ENCODE assay signal across 8 cellular contexts in the genomic region with DNA sequence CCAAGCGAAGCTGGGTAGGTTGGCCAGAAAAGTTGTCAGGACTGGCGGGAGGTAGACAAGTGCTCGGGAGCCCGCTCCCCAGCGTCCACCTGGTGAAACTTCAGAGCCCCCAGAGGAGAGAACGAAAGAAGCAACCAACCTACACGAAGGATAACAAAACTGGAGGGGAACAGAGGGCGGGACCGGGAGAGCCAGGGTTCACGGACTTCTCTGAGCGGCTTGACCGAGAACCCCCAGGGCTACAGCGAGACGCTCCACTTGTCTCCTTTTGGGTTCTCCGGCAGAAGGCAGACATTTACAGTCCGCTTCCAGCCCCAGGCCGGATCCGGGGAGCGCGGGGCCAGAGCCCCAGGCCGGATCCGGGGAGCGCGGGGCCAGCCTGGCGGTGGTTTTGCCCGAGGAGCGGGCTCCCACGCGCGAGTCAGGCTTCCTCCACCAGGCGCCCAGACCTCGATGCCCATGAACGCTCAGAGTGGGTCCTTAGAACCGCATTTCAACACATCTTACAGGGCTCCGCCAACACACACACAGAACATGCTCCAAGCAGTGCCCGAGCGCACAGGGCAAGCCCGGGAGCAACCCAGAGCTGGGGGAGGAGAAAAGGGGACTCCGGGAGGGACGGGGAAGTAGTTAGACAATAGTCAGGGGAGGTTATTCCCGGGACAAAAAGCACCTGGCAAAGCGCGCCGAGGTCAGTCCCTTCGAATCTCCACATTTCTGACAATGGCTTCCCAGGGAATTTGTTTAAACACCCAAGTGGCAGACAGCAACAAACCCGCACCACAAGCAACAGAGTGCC. TPM values are rescaled to one million over a fixed set of nuclear protein-coding genes. Genes with fewer than 3 reads are reported as not detected.
DNase-seq lines count a peak whose midpoint lies in the region; ATAC-seq, FAIRE-seq and TF ChIP-seq lines count a peak whose summit lies in the region.

No MANE protein-coding gene starts in this region.

- H3K23ac ChIP-seq in H1 (ENCODE audit: insufficient read length) (no peak overlapping the region), mesendoderm (ENCODE audit: low read length) (peak overlapping the region; percentile 48)

- TF ChIP-seq RAD21 in H1 (IDR thresholded peaks at IDR 0.05 in 1 of 2, conservative IDR thresholded peaks at IDR 0.05 in 1 of 2; ENCODE audit: low read depth in 2 of 2, low read length in 2 of 2) = peak; percentile 40 to 47; a peak in 3 of 4 replicates

- H4K91ac ChIP-seq in H1 (replicated peaks; ENCODE audit: insufficient read length, low read length) = peak overlapping the region; percentile 91

- 0 out of 2 replicates have a peak overlapping the region, but pooled peaks have one; percentile 38 for H2AFZ ChIP-seq in H1 (ENCODE audit: low read length)

- H3K9ac ChIP-seq in H1 (replicated peaks in 1 of 4; ENCODE audit: extremely low read depth in 1 of 4, low read depth in 3 of 4, low read length in 3 of 4) (peak overlapping the region; percentile 79 to 92 (median 90)), mesendoderm (ENCODE audit: low read length) (peak overlapping the region; percentile 93)

- peak overlapping the region; percentile 50 for H2BK120ac ChIP-seq in H1 (replicated peaks; ENCODE audit: low read depth, low read length)
- no peak overlapping the region for H2BK120ac ChIP-seq in mesendoderm (ENCODE audit: low read depth, low read length)

- intact Hi-C loops in A673 (cut with micrococcal nuclease; ENCODE audit: unreplicated experiment) = loop anchor here (5.0 to 10.0 kb wide), 5 partner anchors 82 to 735 kb away; no protein-coding TSS in a partner anchor

- no peak overlapping the region for H3K27ac Mint-ChIP-seq in activated CD4-positive, alpha-beta memory T cell treated with anti-CD3 and anti-CD28 coated beads, Interleukin-2, amount 10 ng/mL, durations not matched to agents 7 days and 5 days
- H3K27ac Mint-ChIP-seq in stimulated activated effector memory CD8-positive, alpha-beta T cell treated with anti-CD3 and anti-CD28 coated beads, Interleukin-12 subunit alpha, Interleukin-12 subunit beta, amount 100 ng/mL, for 72 hours = peak overlapping the region; percentile 61

- no peaks in the 10 kb centered on the region for H3K9me3 Mint-ChIP-seq in activated CD4-positive, alpha-beta memory T cell treated with anti-CD3 and anti-CD28 coated beads, Interleukin-2, amount 10 ng/mL, durations not matched to agents 7 days and 5 days
- H3K9me3 Mint-ChIP-seq in stimulated activated effector memory CD8-positive, alpha-beta T cell treated with anti-CD3 and anti-CD28 coated beads, Interleukin-12 subunit alpha, Interleukin-12 subunit beta, amount 100 ng/mL, for 72 hours = no peaks in the 10 kb centered on the region

- H2BK5ac ChIP-seq in H1 (ENCODE audit: low read depth, low read length) (peak overlapping the region; percentile 62; the same call in 1 of the 2 replicates), mesendoderm (ENCODE audit: low read length) (no peak overlapping the region)

- ATAC-seq in stimulated activated effector memory CD8-positive, alpha-beta T cell treated with anti-CD3 and anti-CD28 coated beads, Interleukin-12 subunit alpha, Interleukin-12 subunit beta, amount 100 ng/mL, for 72 hours = peak; percentile 44
- no peak for ATAC-seq in GM19351 (IDR thresholded peaks at IDR 0.05; ENCODE audit: unreplicated experiment)

- 0 out of 2 replicates have a peak, but pooled peaks have one; percentile 18 for TF ChIP-seq CTCF in A673 (conservative IDR thresholded peaks at IDR 0.05; ENCODE audit: low read depth, low read length)
- TF ChIP-seq CTCF in H1 (IDR thresholded peaks at IDR 0.05; ENCODE audit: control extremely low read depth in 1 of 3, insufficient read depth in 1 of 3, low read depth in 1 of 3, low read length in 3 of 3) = peak in 2 of 3 experiments; percentile 29 to 41; a peak in 2 of 4 replicates

- POLR2A ChIA-PET in A673 (lab: Charles Lee; ENCODE audit: low non-redundant PET) (no interaction called here), H1 (lab: Charles Lee; ENCODE audit: partially characterized antibody) (interaction anchor here (0.6 to 2.0 kb wide), 18 partner anchors 8 to 714 kb away, joined by 3 to 9 read pairs (median 3); no protein-coding TSS in a partner anchor)
- POLR2A ChIA-PET in activated CD4-positive, alpha-beta memory T cell treated with anti-CD3 and anti-CD28 coated beads, Interleukin-2, amount 10 ng/mL, durations not matched to agents 7 days and 5 days (lab: Charles Lee) = interaction anchor here (1.2 kb wide), 1 partner anchor 137 kb away, joined by 3 read pairs; no protein-coding TSS in a partner anchor

- peak; percentile 62 for DNase-seq in A673 (ENCODE audit: low spot score)
- DNase-seq in GM19238 (ENCODE audit: insufficient read length, low spot score) = peak; percentile 7
- DNase-seq in NCI-H1417 treated with DMSO at 0.1 percent for 48 hours (lab: John Stamatoyannopoulos, UW) = peak; percentile 13
- DNase-seq in activated CD4-positive, alpha-beta memory T cell treated with anti-CD3 and anti-CD28 coated beads, Interleukin-2, amount 10 ng/mL, durations not matched to agents 7 days and 5 days = peak; percentile 26
- peak in 1 of 2 experiments; percentile 69 for DNase-seq in H1 (ENCODE audit: low read depth in 1 of 2, low spot score in 2 of 2)
- peak; percentile 91 for DNase-seq in mesendoderm
- DNase-seq in stimulated activated effector memory CD8-positive, alpha-beta T cell treated with anti-CD3 and anti-CD28 coated beads, Interleukin-12 subunit alpha, Interleukin-12 subunit beta, amount 100 ng/mL, for 72 hours (ENCODE audit: low spot score in 2 of 2) = peak; percentile 12 to 68

- peak in 1 of 2 experiments; percentile 34; a peak in 2 of 3 replicates for TF ChIP-seq POLR2A in H1 (IDR thresholded peaks at IDR 0.05; ENCODE audit: control extremely low read depth in 1 of 2, low read depth in 2 of 2, low read length in 2 of 2)

- no peak overlapping the region; the same call in 1 of the 2 replicates for H2BK15ac ChIP-seq in H1 (ENCODE audit: low read length)
- no peak overlapping the region for H2BK15ac ChIP-seq in mesendoderm (replicated peaks; ENCODE audit: low read depth)

- peaks cover 4% of the 10 kb centered on the region; the same call in 1 of the 2 replicates for H3K79me1 ChIP-seq in H1 (ENCODE audit: low read depth, low read length)
- peaks cover 5% of the 10 kb centered on the region for H3K79me1 ChIP-seq in mesendoderm (ENCODE audit: low read length)

- H3K56ac ChIP-seq in H1 (replicated peaks; ENCODE audit: insufficient read length, low read depth, low read length) (peak overlapping the region; percentile 79), mesendoderm (ENCODE audit: low read length) (peak overlapping the region; percentile 93)

- peaks cover 22% of the 10 kb centered on the region for H3K4me1 Mint-ChIP-seq in activated CD4-positive, alpha-beta memory T cell treated with anti-CD3 and anti-CD28 coated beads, Interleukin-2, amount 10 ng/mL, durations not matched to agents 7 days and 5 days
- H3K4me1 Mint-ChIP-seq in stimulated activated effector memory CD8-positive, alpha-beta T cell treated with anti-CD3 and anti-CD28 coated beads, Interleukin-12 subunit alpha, Interleukin-12 subunit beta, amount 100 ng/mL, for 72 hours = peaks cover 21% of the 10 kb centered on the region

- peak; percentile 7 for FAIRE-seq in H1 (lab: Jason Lieb, UNC)

- H3K23me2 ChIP-seq in H1 (ENCODE audit: low read depth, low read length) = peaks cover 9% of the 10 kb centered on the region

- H3K4me3 ChIP-seq in A673 (ENCODE audit: low read depth, low read length, poor library complexity, severe bottlenecking) (peak overlapping the region; percentile 90), H1 (ENCODE audit: extremely low read depth in 1 of 4, insufficient read depth in 2 of 4, low read depth in 3 of 4, low read length in 4 of 4) (peak overlapping the region; percentile 88 to 96 (median 92)), mesendoderm (ENCODE audit: low read length) (peak overlapping the region; percentile 67)

- H3K4me2 ChIP-seq in H1 (ENCODE audit: insufficient read depth in 1 of 2, low read depth in 2 of 2, low read length in 2 of 2) (peak overlapping the region; percentile 95 to 99), mesendoderm (ENCODE audit: low read length) (peak overlapping the region; percentile 84)

- no peak overlapping the region for H2BK20ac ChIP-seq in H1 (ENCODE audit: low read length)

- H3K27me3 Mint-ChIP-seq in activated CD4-positive, alpha-beta memory T cell treated with anti-CD3 and anti-CD28 coated beads, Interleukin-2, amount 10 ng/mL, durations not matched to agents 7 days and 5 days = peaks cover 61% of the 10 kb centered on the region

- no peaks in the 10 kb centered on the region for H3K36me3 Mint-ChIP-seq in activated CD4-positive, alpha-beta memory T cell treated with anti-CD3 and anti-CD28 coated beads, Interleukin-2, amount 10 ng/mL, durations not matched to agents 7 days and 5 days (ENCODE audit: low read depth)
- no peaks in the 10 kb centered on the region for H3K36me3 Mint-ChIP-seq in stimulated activated effector memory CD8-positive, alpha-beta T cell treated with anti-CD3 and anti-CD28 coated beads, Interleukin-12 subunit alpha, Interleukin-12 subunit beta, amount 100 ng/mL, for 72 hours

- peak overlapping the region; percentile 73 for H3K4me3 Mint-ChIP-seq in activated CD4-positive, alpha-beta memory T cell treated with anti-CD3 and anti-CD28 coated beads, Interleukin-2, amount 10 ng/mL, durations not matched to agents 7 days and 5 days
- peak overlapping the region; percentile 90 for H3K4me3 Mint-ChIP-seq in stimulated activated effector memory CD8-positive, alpha-beta T cell treated with anti-CD3 and anti-CD28 coated beads, Interleukin-12 subunit alpha, Interleukin-12 subunit beta, amount 100 ng/mL, for 72 hours

- TF ChIP-seq EP300 in H1 (IDR thresholded peaks at IDR 0.05; ENCODE audit: borderline replicate concordance in 1 of 2, low read depth in 2 of 2, low read length in 2 of 2) = no peak

- CTCF ChIA-PET in A673 (lab: Charles Lee) (interaction anchor here (0.6 to 0.7 kb wide), 2 partner anchors 87 to 913 kb away, joined by 3 to 6 read pairs; no protein-coding TSS in a partner anchor), H1 (lab: Charles Lee; ENCODE audit: partially characterized antibody) (interaction anchor here (0.9 to 2.1 kb wide), 7 partner anchors 27 to 664 kb away, joined by 3 to 9 read pairs (median 3); no protein-coding TSS in a partner anchor)
- CTCF ChIA-PET in activated CD4-positive, alpha-beta memory T cell treated with anti-CD3 and anti-CD28 coated beads, Interleukin-2, amount 10 ng/mL, durations not matched to agents 7 days and 5 days (lab: Charles Lee) = interaction anchor here (1.1 to 1.6 kb wide), 3 partner anchors 16 to 663 kb away, joined by 3 to 5 read pairs (median 4); no protein-coding TSS in a partner anchor

- H4K20me1 ChIP-seq in H1 (replicated peaks in 1 of 2; ENCODE audit: control insufficient read depth in 1 of 2, insufficient read depth in 2 of 2, low read length in 2 of 2) = peaks cover 9 to 10% of the 10 kb centered on the region in 2 experiments

- no peaks in the 10 kb centered on the region for H3K27me3 ChIP-seq in A673 (replicated peaks; ENCODE audit: insufficient read depth, low read depth, low read length, poor library complexity)
- no peaks in the 10 kb centered on the region; a peak in 1 of 7 replicates for H3K27me3 ChIP-seq in H1 (replicated peaks in 1 of 4; ENCODE audit: control insufficient read depth in 3 of 4, extremely low read depth in 1 of 4, insufficient read depth in 3 of 4, low read length in 3 of 4)
- no peaks in the 10 kb centered on the region for H3K27me3 ChIP-seq in mesendoderm (ENCODE audit: insufficient read depth, low read length, poor library complexity)

- peak overlapping the region; percentile 84 for H3K4ac ChIP-seq in H1 (replicated peaks; ENCODE audit: insufficient read length, low read depth, low read length)
- peak overlapping the region; percentile 49 for H3K4ac ChIP-seq in mesendoderm (ENCODE audit: low read depth, low read length)

- no TSS peak for BruUV-seq in A673 (replicated peaks; lab: Mats Ljungman, UMichigan)

- H2AK5ac ChIP-seq in H1 (ENCODE audit: low read depth, low read length) (no peak overlapping the region), mesendoderm (ENCODE audit: low read length) (no peak overlapping the region)

- H3K79me2 ChIP-seq in H1 (ENCODE audit: control insufficient read depth in 1 of 2, insufficient read depth in 2 of 2, low read length in 2 of 2) = peaks cover 5 to 47% of the 10 kb centered on the region in 2 experiments; a peak in 3 of 4 replicates
- H3K79me2 ChIP-seq in mesendoderm (ENCODE audit: control insufficient read depth, insufficient read depth, low read length) = peaks cover 18% of the 10 kb centered on the region

- H3K4me1 ChIP-seq in A673 (ENCODE audit: insufficient read depth, low read length, poor library complexity, severe bottlenecking) (peaks cover 47% of the 10 kb centered on the region), H1 (replicated peaks in 1 of 4; ENCODE audit: control insufficient read depth in 3 of 4, insufficient read depth in 4 of 4, low read length in 3 of 4) (peaks cover 0 to 7% (median 3%) of the 10 kb centered on the region in 4 experiments; a peak in 3 of 7 replicates), mesendoderm (ENCODE audit: control insufficient read depth, low read depth, low read length) (no peaks in the 10 kb centered on the region)

- H4K5ac ChIP-seq in H1 (ENCODE audit: insufficient read length, low read depth, low read length) = peak overlapping the region; percentile 95
- H4K5ac ChIP-seq in mesendoderm (ENCODE audit: low read length) = no peak overlapping the region

- peak overlapping the region; percentile 96 for H3K27ac ChIP-seq in A673 (ENCODE audit: low read depth, low read length, poor library complexity, severe bottlenecking)
- H3K27ac ChIP-seq in H1 (ENCODE audit: low read depth, low read length) = peak overlapping the region; percentile 84
- peak overlapping the region; percentile 94 for H3K27ac ChIP-seq in mesendoderm (ENCODE audit: low read depth, low read length)

- H3K36me3 ChIP-seq in A673 (ENCODE audit: insufficient read depth, low read length, poor library complexity, severe bottlenecking) (no peaks in the 10 kb centered on the region), H1 (ENCODE audit: control insufficient read depth in 2 of 4, insufficient read depth in 4 of 4, low read length in 3 of 4) (no peaks in the 10 kb centered on the region), mesendoderm (ENCODE audit: control insufficient read depth, insufficient read depth, low read length) (no peaks in the 10 kb centered on the region)

- H3K18ac ChIP-seq in H1 (ENCODE audit: extremely low read depth, low read length) (peak overlapping the region; percentile 91; the same call in 1 of the 2 replicates), mesendoderm (ENCODE audit: low read length) (peak overlapping the region; percentile 86)

- H3K9me3 ChIP-seq in A673 (ENCODE audit: low read depth, low read length, poor library complexity, severe bottlenecking) = no peaks in the 10 kb centered on the region
- no peaks in the 10 kb centered on the region for H3K9me3 ChIP-seq in H1 (ENCODE audit: insufficient read depth in 2 of 2, low read depth in 1 of 2, low read length in 1 of 2)

- no peak overlapping the region for H3K14ac ChIP-seq in H1 (ENCODE audit: insufficient read length)

- H4K8ac ChIP-seq in H1 (ENCODE audit: extremely low read depth, insufficient read depth, low read length) (peak overlapping the region; percentile 98; the same call in 1 of the 2 replicates), mesendoderm (ENCODE audit: low read depth, low read length) (no peak overlapping the region)

- WGBS in H1 (ENCODE audit: extremely low coverage in 1 of 2, insufficient coverage in 1 of 2, insufficient read length in 1 of 2, insufficient replicate concordance in 2 of 2, low coverage in 1 of 2, low lambda C conversion rate in 2 of 2, missing lambda C conversion rate in 1 of 2), 2 experiments = 1% methylated on average over 45 of the region's 46 CpGs; no CpG with 5 or more reads in 1 of the 2 experiments
- no CpG with 5 or more reads among the region's 46 CpGs for WGBS in mesendoderm (ENCODE audit: extremely low coverage, insufficient coverage, low lambda C conversion rate)

- peak overlapping the region; percentile 85; the same call in 1 of the 2 replicates for H2BK12ac ChIP-seq in H1 (ENCODE audit: low read depth, low read length)

RNA-seq across cellular contexts. Expression of gene PTPRK, which starts 1.1 kb away (rescaled TPM):
- total RNA-seq in A673 (2021) = 77.3 and 97.5 TPM in 2 replicates
- under 1 TPM; 0.50 to 0.53 TPM for total RNA-seq in activated CD4-positive, alpha-beta memory T cell treated with anti-CD3 and anti-CD28 coated beads, Interleukin-2, amount 10 ng/mL, durations not matched to agents 7 days and 5 days
- total RNA-seq in H1 (2021; fragmentation: NEBNext Ultra II Directional; extraction: Animal tissue kit (Norgen Biotek cat#: 25700)) = 47.3 and 52.1 TPM in 2 replicates
- polyA plus RNA-seq in H1 (2011; rRNA removed) = 11.4 and 24.4 TPM in 2 replicates
- polyA plus RNA-seq in H1 (2011; cell fraction: cytosol; rRNA removed) = 12.5 TPM
- 29.1 TPM for polyA plus RNA-seq in H1 (2011; cell fraction: nucleus; rRNA removed)
- 18.7 to 30.5 TPM (median 25.7 TPM) in 4 replicates for polyA plus RNA-seq in H1 (2012, experiment 1 of 2)
- polyA plus RNA-seq in H1 (2012, experiment 2 of 2) = 2.5 TPM
- 47.8 TPM for polyA plus RNA-seq in H1 (2013, experiment 1 of 2)
- 49.2 TPM for polyA plus RNA-seq in H1 (2013, experiment 2 of 2)
- 54.1 and 78.8 TPM in 2 replicates for polyA minus RNA-seq in H1 (2011; rRNA and poly(A)+ RNA removed)
- 31.4 TPM for polyA minus RNA-seq in H1 (2011; cell fraction: cytosol; rRNA and poly(A)+ RNA removed)
- 292 TPM for polyA minus RNA-seq in H1 (2011; cell fraction: nucleus; rRNA and poly(A)+ RNA removed)
- polyA plus RNA-seq in mesendoderm (2013, experiment 1 of 2) = 29.3 TPM
- polyA plus RNA-seq in mesendoderm (2013, experiment 2 of 2) = 30.0 TPM

Comparison
In these comparisons a context has a peak if more than half of its experiments do, and no peak if none do; other contexts are left out.
1. RNA of gene PTPRK, which starts 1.1 kb away (total RNA-seq): 77.3 to 97.5 TPM in A673 and 47.3 to 52.1 TPM in H1; 0.50 to 0.53 TPM in activated CD4-positive, alpha-beta memory T cell treated with anti-CD3 and anti-CD28 coated beads, Interleukin-2, amount 10 ng/mL, durations not matched to agents 7 days and 5 days; every median in the first group is over 10 times any median in the second.
2. Peak in every context shown above with its lines, with median percentiles within 50 percentile points of each other: H3K27ac ChIP-seq and H3K4me3 ChIP-seq.